14 cellular contexts compared by ENCODE assay signal in genomic region chr19:524062-524674, GRCh38. TPM values are rescaled to one million over a fixed set of nuclear protein-coding genes. Genes with fewer than 3 reads are reported as not detected.
DNase-seq lines count a peak whose midpoint lies in the region; ATAC-seq, FAIRE-seq and TF ChIP-seq lines count a peak whose summit lies in the region.
"Had no signal": no experiment of that assay in that cellular context is flagged by ENCODE, and none has a peak within 500 bp of the region (broad histone marks: within the 10 kb centered on the region; RNA-seq: fewer than 3 reads in every experiment).

No MANE protein-coding gene starts in this region.

- peak; percentile 42 for ATAC-seq in activated CD8-positive, alpha-beta memory T cell treated with anti-CD3 and anti-CD28 coated beads, Interleukin-2, amount 10 ng/mL, durations not matched to agents 7 days and 5 days
- ATAC-seq in PC-3 (peak; percentile 54), GM18517 (IDR thresholded peaks at IDR 0.05; ENCODE audit: unreplicated experiment) (no peak)
- ATAC-seq: T-helper 17 cell had no signal

- H3K4me1 Mint-ChIP-seq in activated CD8-positive, alpha-beta memory T cell treated with anti-CD3 and anti-CD28 coated beads, Interleukin-2, amount 10 ng/mL, durations not matched to agents 7 days and 5 days: peaks cover 5% of the 10 kb centered on the region
- H3K4me1 Mint-ChIP-seq: activated naive CD4-positive, alpha-beta T cell treated with anti-CD3 and anti-CD28 coated beads, Interleukin-2, amount 50 U/mL, for 24 hours; T-helper 17 cell had no signal

- no peaks in the 10 kb centered on the region for H3K4me1 ChIP-seq in PC-3 (ENCODE audit: insufficient read depth, low read length)
- H3K4me1 ChIP-seq: gastrocnemius medialis had no signal

- intact Hi-C loops in PC-3 (cut with micrococcal nuclease): no loop called here

- H3F3A ChIP-seq in PC-3 (ENCODE audit: low read length, unreplicated experiment): no peaks in the 10 kb centered on the region

- no peaks in the 10 kb centered on the region for H3K9me2 ChIP-seq in PC-3 (replicated peaks; ENCODE audit: low read length)

- no peak for FAIRE-seq in urothelium cell line (lab: Jason Lieb, UNC)

- H3K9me3 Mint-ChIP-seq in activated CD8-positive, alpha-beta memory T cell treated with anti-CD3 and anti-CD28 coated beads, Interleukin-2, amount 10 ng/mL, durations not matched to agents 7 days and 5 days (ENCODE audit: low read depth): no peaks in the 10 kb centered on the region
- H3K9me3 Mint-ChIP-seq: activated naive CD4-positive, alpha-beta T cell treated with anti-CD3 and anti-CD28 coated beads, Interleukin-2, amount 50 U/mL, for 24 hours; dendritic cell treated with granulocyte-macrophage colony-stimulating factor and Interleukin-4, amounts not matched to agents 40 ng/mL and 50 ng/mL, for 4 days; nephron progenitor cell had no signal

- H3K4me3 ChIP-seq in PC-3 (ENCODE audit: low read length): no peak overlapping the region
- peak overlapping the region; percentile 29 for H3K4me3 ChIP-seq in fibroblast of villous mesenchyme (ENCODE audit: low read depth, low read length)

- TF ChIP-seq CTCF in PC-3 (conservative IDR thresholded peaks at IDR 0.05; ENCODE audit: low read depth, low read length) (no peak), fibroblast of villous mesenchyme (IDR thresholded peaks at IDR 0.05; ENCODE audit: insufficient read depth, low read depth, low read length) (no peak)

- H3K27ac Mint-ChIP-seq in activated CD8-positive, alpha-beta memory T cell treated with anti-CD3 and anti-CD28 coated beads, Interleukin-2, amount 10 ng/mL, durations not matched to agents 7 days and 5 days: no peak overlapping the region
- H3K27ac Mint-ChIP-seq: activated naive CD4-positive, alpha-beta T cell treated with anti-CD3 and anti-CD28 coated beads, Interleukin-2, amount 50 U/mL, for 24 hours; dendritic cell treated with granulocyte-macrophage colony-stimulating factor and Interleukin-4, amounts not matched to agents 40 ng/mL and 50 ng/mL, for 4 days; nephron progenitor cell; T-helper 17 cell had no signal

- peaks cover 3% of the 10 kb centered on the region for H3K27me3 Mint-ChIP-seq in activated CD8-positive, alpha-beta memory T cell treated with anti-CD3 and anti-CD28 coated beads, Interleukin-2, amount 10 ng/mL, durations not matched to agents 7 days and 5 days
- H3K27me3 Mint-ChIP-seq: T-helper 17 cell had no signal

- no peaks in the 10 kb centered on the region for H3K9me3 ChIP-seq in PC-3 (ENCODE audit: low read length)
- H3K9me3 ChIP-seq: gastrocnemius medialis had no signal

- no peaks in the 10 kb centered on the region for H3K36me3 Mint-ChIP-seq in activated CD8-positive, alpha-beta memory T cell treated with anti-CD3 and anti-CD28 coated beads, Interleukin-2, amount 10 ng/mL, durations not matched to agents 7 days and 5 days
- H3K36me3 Mint-ChIP-seq: activated naive CD4-positive, alpha-beta T cell treated with anti-CD3 and anti-CD28 coated beads, Interleukin-2, amount 50 U/mL, for 24 hours had no signal

- no peak overlapping the region for H3K4me2 ChIP-seq in PC-3 (ENCODE audit: low read length)

- BruUV-seq in PC-3 (replicated peaks; lab: Mats Ljungman, UMichigan): no TSS peak

- no peak overlapping the region for H2AFZ ChIP-seq in PC-3 (ENCODE audit: low read length)

- CTCF ChIA-PET in activated CD8-positive, alpha-beta memory T cell treated with anti-CD3 and anti-CD28 coated beads, Interleukin-2, amount 10 ng/mL, durations not matched to agents 7 days and 5 days (lab: Charles Lee): no interaction called here
- CTCF ChIA-PET in PC-3 (lab: Charles Lee): no interaction called here

- no peaks in the 10 kb centered on the region for H3K36me3 ChIP-seq in PC-3 (ENCODE audit: low read depth, low read length)
- H3K36me3 ChIP-seq: gastrocnemius medialis had no signal

- H3K79me2 ChIP-seq in PC-3 (ENCODE audit: low read length): no peaks in the 10 kb centered on the region

- POLR2A ChIA-PET in PC-3 (lab: Charles Lee; ENCODE audit: unreplicated experiment): no interaction called here

- H3K4me3 Mint-ChIP-seq in activated CD8-positive, alpha-beta memory T cell treated with anti-CD3 and anti-CD28 coated beads, Interleukin-2, amount 10 ng/mL, durations not matched to agents 7 days and 5 days: no peak overlapping the region
- H3K4me3 Mint-ChIP-seq: activated naive CD4-positive, alpha-beta T cell treated with anti-CD3 and anti-CD28 coated beads, Interleukin-2, amount 50 U/mL, for 24 hours; dendritic cell treated with granulocyte-macrophage colony-stimulating factor and Interleukin-4, amounts not matched to agents 40 ng/mL and 50 ng/mL, for 4 days; nephron progenitor cell; T-helper 17 cell had no signal

- H4K20me1 ChIP-seq in PC-3 (ENCODE audit: low read length): no peaks in the 10 kb centered on the region

- H3K27me3 ChIP-seq in PC-3 (ENCODE audit: low read length): no peaks in the 10 kb centered on the region

- no peak overlapping the region for H3K9ac ChIP-seq in PC-3 (ENCODE audit: low read length)

- no peak overlapping the region for H3K27ac ChIP-seq in PC-3 (ENCODE audit: low read length)
- H3K27ac ChIP-seq: gastrocnemius medialis had no signal

- DNase-seq in activated CD8-positive, alpha-beta memory T cell treated with anti-CD3 and anti-CD28 coated beads, Interleukin-2, amount 10 ng/mL, durations not matched to agents 7 days and 5 days: no peak
- DNase-seq in activated CD8-positive, alpha-beta memory T cell treated with anti-CD3 and anti-CD28 coated beads, Interleukin-2, amount 50 U/mL, for 4 hours: no peak
- no peak for DNase-seq in PC-3
- DNase-seq in fibroblast of villous mesenchyme (ENCODE audit: low read depth): peak; percentile 68
- DNase-seq in urothelium cell line (ENCODE audit: low spot score): peak; percentile 17
- DNase-seq in activated CD4-positive, alpha-beta T cell treated with anti-CD3 and anti-CD28 coated beads for 48 hours: no peak
- no peak for DNase-seq in OCI-M2 (lab: John Stamatoyannopoulos, UW; ENCODE audit: unreplicated experiment)
- DNase-seq: gastrocnemius medialis, MM.1S, nephron progenitor cell, T-helper 17 cell had no signal

RNA-seq across cellular contexts. Expression of gene CDC34, which starts 7.4 kb away (rescaled TPM):
- 10 to 100 TPM; 58.3 to 58.9 TPM for total RNA-seq in activated CD8-positive, alpha-beta memory T cell treated with anti-CD3 and anti-CD28 coated beads, Interleukin-2, amount 10 ng/mL, durations not matched to agents 7 days and 5 days
- total RNA-seq in PC-3 (2014; rRNA removed) (119 and 152 TPM in 2 replicates), fibroblast of villous mesenchyme (52.2 and 53.1 TPM in 2 replicates)

RNA-seq across cellular contexts. Expression of gene TPGS1, which starts 16.9 kb away (rescaled TPM):
- total RNA-seq in activated CD8-positive, alpha-beta memory T cell treated with anti-CD3 and anti-CD28 coated beads, Interleukin-2, amount 10 ng/mL, durations not matched to agents 7 days and 5 days: 10 to 100 TPM; 19.4 to 21.6 TPM
- 28.5 and 44.0 TPM in 2 replicates for total RNA-seq in PC-3 (2014; rRNA removed)
- 16.8 and 29.3 TPM in 2 replicates for total RNA-seq in fibroblast of villous mesenchyme

RNA-seq across cellular contexts. Expression of gene GZMM, which starts 19.7 kb away (rescaled TPM):
- 10 to 100 TPM; 46.9 to 76.3 TPM for total RNA-seq in activated CD8-positive, alpha-beta memory T cell treated with anti-CD3 and anti-CD28 coated beads, Interleukin-2, amount 10 ng/mL, durations not matched to agents 7 days and 5 days
- total RNA-seq in PC-3 (2014; rRNA removed): 0.35 TPM in 1 of 2 replicates, not detected in the other
- 0.32 and 0.43 TPM in 2 replicates for total RNA-seq in fibroblast of villous mesenchyme

RNA-seq across cellular contexts. Expression of gene MADCAM1, which starts 27.9 kb away (rescaled TPM):
- under 1 TPM; 0.16 to 0.44 TPM for total RNA-seq in activated CD8-positive, alpha-beta memory T cell treated with anti-CD3 and anti-CD28 coated beads, Interleukin-2, amount 10 ng/mL, durations not matched to agents 7 days and 5 days
- total RNA-seq in PC-3 (2014; rRNA removed) (0.11 and 0.17 TPM in 2 replicates), fibroblast of villous mesenchyme (under 0.01 TPM in 2 replicates)

RNA-seq across cellular contexts. Expression of gene BSG, which starts 48.2 kb away (rescaled TPM):
- 100 to 1,000 TPM; 206 to 225 TPM for total RNA-seq in activated CD8-positive, alpha-beta memory T cell treated with anti-CD3 and anti-CD28 coated beads, Interleukin-2, amount 10 ng/mL, durations not matched to agents 7 days and 5 days
- total RNA-seq in PC-3 (2014; rRNA removed) (458 and 514 TPM in 2 replicates), fibroblast of villous mesenchyme (191 and 207 TPM in 2 replicates)

Comparison
In these comparisons a context has a peak if more than half of its experiments do, and no peak if none do; other contexts are left out.
1. DNase-seq: peak in fibroblast of villous mesenchyme (single experiment) and urothelium cell line (single experiment); none in activated CD8-positive, alpha-beta memory T cell treated with anti-CD3 and anti-CD28 coated beads, Interleukin-2, amount 10 ng/mL, durations not matched to agents 7 days and 5 days (single experiment), activated CD8-positive, alpha-beta memory T cell treated with anti-CD3 and anti-CD28 coated beads, Interleukin-2, amount 50 U/mL, for 4 hours (single experiment), PC-3 (single experiment), activated CD4-positive, alpha-beta T cell treated with anti-CD3 and anti-CD28 coated beads for 48 hours (single experiment) and OCI-M2 (single experiment).
2. RNA of gene GZMM, which starts 19.7 kb away (total RNA-seq): 46.9 to 76.3 TPM in activated CD8-positive, alpha-beta memory T cell treated with anti-CD3 and anti-CD28 coated beads, Interleukin-2, amount 10 ng/mL, durations not matched to agents 7 days and 5 days; 0.32 to 0.43 TPM in fibroblast of villous mesenchyme and 0.35 TPM in PC-3; every median in the first group is over 10 times any median in the second.